In the genomic region with DNA sequence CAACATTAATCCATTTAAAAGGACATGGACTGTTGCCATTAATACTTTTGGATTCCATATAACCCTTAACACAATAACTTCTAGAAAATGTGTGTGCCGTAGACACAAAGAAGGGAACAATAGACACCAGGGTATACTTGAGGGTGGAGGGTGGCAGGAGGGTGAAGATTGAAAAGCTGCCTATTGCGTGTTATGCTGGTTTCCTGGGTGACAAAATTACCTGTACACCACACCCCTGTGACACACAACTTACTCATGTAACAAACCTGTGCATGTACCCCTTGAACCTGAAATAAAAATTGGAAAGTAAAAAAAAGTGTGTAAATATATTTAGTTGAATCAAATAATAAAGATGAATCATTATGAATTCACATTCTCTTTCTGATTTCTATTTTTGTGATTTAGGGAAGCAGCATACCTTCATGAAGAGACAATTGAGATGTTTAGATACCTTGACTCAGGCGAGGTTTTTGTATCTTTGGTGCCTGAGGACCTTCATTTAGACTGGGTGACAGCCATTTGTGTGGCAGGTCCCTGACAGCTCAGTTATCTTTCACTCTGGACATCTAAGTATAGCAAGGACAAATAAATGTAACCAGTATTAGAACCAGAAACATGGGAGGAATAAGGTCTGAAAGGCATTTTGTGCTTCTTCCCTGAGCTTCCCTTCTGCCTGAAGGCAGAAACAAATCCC, we compare ENCODE assay signal across 15 cellular contexts. TPM values are rescaled to one million over a fixed set of nuclear protein-coding genes. Genes with fewer than 3 reads are reported as not detected.
A peak's percentile ranks its signal among the peaks of the same experiment; 100 is the strongest.
DNase-seq lines count a peak whose midpoint lies in the region; ATAC-seq and TF ChIP-seq lines count a peak whose summit lies in the region.
"Had no signal": no experiment of that assay in that cellular context is flagged by ENCODE, and none has a peak within 500 bp of the region (broad histone marks: within the 10 kb centered on the region; RNA-seq: fewer than 3 reads in every experiment).

No MANE protein-coding gene starts in this region.

- peaks cover 47% of the 10 kb centered on the region for H3K4me1 ChIP-seq in lower lobe of right lung
- H3K4me1 ChIP-seq: pancreas had no signal

- H3K36me3 ChIP-seq in lower lobe of right lung = peaks cover 34% of the 10 kb centered on the region
- H3K36me3 ChIP-seq: pancreas had no signal

- peak; percentile 58 to 70 for ATAC-seq in activated T-cell treated with anti-CD3 and anti-CD28 coated beads, Interleukin-2, amount 50 U/mL, for 72 hours (replicated peaks in 1 of 2)
- ATAC-seq in stimulated activated naive B cell treated with anti-CD40 and anti-IgM and Interleukin-4, amounts not matched to agents 10 μg/mL and 1 μg/mL and 100 μg/mL, for 72 hours (replicated peaks) = no peak
- no peak for ATAC-seq in lower lobe of right lung
- ATAC-seq: pancreas had no signal

- peak overlapping the region; percentile 79 to 87 for H3K4me3 Mint-ChIP-seq in activated T-cell treated with anti-CD3 and anti-CD28 coated beads, Interleukin-2, amount 50 U/mL, for 72 hours
- peak overlapping the region; percentile 61 for H3K4me3 Mint-ChIP-seq in T-helper 1 cell treated with Interleukin-12 subunit alpha and Interleukin-12 subunit beta and Interleukin-4 antibody, amounts not matched to agents 30 μg/mL and 1 μg/mL, for 36 hours
- H3K4me3 Mint-ChIP-seq in endothelial cell (ENCODE audit: unreplicated experiment) = peak overlapping the region; percentile 83
- H3K4me3 Mint-ChIP-seq in stimulated activated naive B cell treated with anti-CD40 and anti-IgM and Interleukin-4, amounts not matched to agents 10 μg/mL and 1 μg/mL and 100 μg/mL, for 72 hours = no peak overlapping the region
- H3K4me3 Mint-ChIP-seq: endodermal cell had no signal

- intact Hi-C loops in lower lobe of right lung (cut with DNase I) = no loop called here

- no peaks in the 10 kb centered on the region for H3K9me3 ChIP-seq in lower lobe of right lung
- H3K9me3 ChIP-seq: pancreas had no signal

- peak in 1 of 2 donors; percentile 23 for DNase-seq in activated T-cell treated with anti-CD3 and anti-CD28 coated beads, Interleukin-2, amount 50 U/mL, for 72 hours
- no peak for DNase-seq in activated T-cell treated with anti-CD3 and anti-CD28 coated beads for 4 hours
- no peak for DNase-seq in endothelial cell (ENCODE audit: low spot score)
- DNase-seq in stimulated activated naive CD4-positive, alpha-beta T cell treated with Interleukin-2 at 50 U/mL for 16 hours (lab: John Stamatoyannopoulos, UW) = peak; percentile 21
- DNase-seq in stimulated activated naive B cell treated with anti-CD40 and anti-IgM and Interleukin-4, amounts not matched to agents 10 μg/mL and 1 μg/mL and 100 μg/mL, for 72 hours = no peak
- no peak for DNase-seq in NK-92 (lab: John Stamatoyannopoulos, UW; ENCODE audit: unreplicated experiment)
- no peak for DNase-seq in lower lobe of right lung
- DNase-seq: AML-193, endodermal cell, HCEC 1CT, MV-4-11, NCI-H69, pancreas had no signal

- H3K27ac Mint-ChIP-seq in activated T-cell treated with anti-CD3 and anti-CD28 coated beads, Interleukin-2, amount 50 U/mL, for 72 hours = peak overlapping the region; percentile 92
- H3K27ac Mint-ChIP-seq in T-helper 1 cell treated with Interleukin-12 subunit alpha and Interleukin-12 subunit beta and Interleukin-4 antibody, amounts not matched to agents 30 μg/mL and 1 μg/mL, for 36 hours = peak overlapping the region; percentile 88
- peak overlapping the region; percentile 78 for H3K27ac Mint-ChIP-seq in endothelial cell (ENCODE audit: unreplicated experiment)
- H3K27ac Mint-ChIP-seq in stimulated activated naive B cell treated with anti-CD40 and anti-IgM and Interleukin-4, amounts not matched to agents 10 μg/mL and 1 μg/mL and 100 μg/mL, for 72 hours = no peak overlapping the region
- H3K27ac Mint-ChIP-seq: endodermal cell had no signal

- H3K4me3 ChIP-seq in lower lobe of right lung = no peak overlapping the region
- H3K4me3 ChIP-seq: pancreas, SK-N-MC had no signal

- H3K27me3 Mint-ChIP-seq in activated T-cell treated with anti-CD3 and anti-CD28 coated beads, Interleukin-2, amount 50 U/mL, for 72 hours (ENCODE audit: low read depth) = no peaks in the 10 kb centered on the region
- H3K27me3 Mint-ChIP-seq in T-helper 1 cell treated with Interleukin-12 subunit alpha and Interleukin-12 subunit beta and Interleukin-4 antibody, amounts not matched to agents 30 μg/mL and 1 μg/mL, for 36 hours (ENCODE audit: low read depth) = no peaks in the 10 kb centered on the region
- peaks cover 8% of the 10 kb centered on the region for H3K27me3 Mint-ChIP-seq in endothelial cell (ENCODE audit: unreplicated experiment)
- H3K27me3 Mint-ChIP-seq in stimulated activated naive B cell treated with anti-CD40 and anti-IgM and Interleukin-4, amounts not matched to agents 10 μg/mL and 1 μg/mL and 100 μg/mL, for 72 hours = peaks cover 4 to 12% of the 10 kb centered on the region in 2 donors

- no peaks in the 10 kb centered on the region for H3K27me3 ChIP-seq in lower lobe of right lung (ENCODE audit: low read depth)
- H3K27me3 ChIP-seq: pancreas had no signal

- peaks cover 21 to 30% of the 10 kb centered on the region in 2 donors for H3K36me3 Mint-ChIP-seq in activated T-cell treated with anti-CD3 and anti-CD28 coated beads, Interleukin-2, amount 50 U/mL, for 72 hours (ENCODE audit: insufficient read depth in 2 of 2)
- H3K36me3 Mint-ChIP-seq in T-helper 1 cell treated with Interleukin-12 subunit alpha and Interleukin-12 subunit beta and Interleukin-4 antibody, amounts not matched to agents 30 μg/mL and 1 μg/mL, for 36 hours (ENCODE audit: low read depth) = peaks cover 63% of the 10 kb centered on the region
- H3K36me3 Mint-ChIP-seq in endothelial cell (ENCODE audit: low read depth, unreplicated experiment) = peaks cover 65% of the 10 kb centered on the region
- no peaks in the 10 kb centered on the region for H3K36me3 Mint-ChIP-seq in stimulated activated naive B cell treated with anti-CD40 and anti-IgM and Interleukin-4, amounts not matched to agents 10 μg/mL and 1 μg/mL and 100 μg/mL, for 72 hours

- no peaks in the 10 kb centered on the region for H3K9me3 Mint-ChIP-seq in activated T-cell treated with anti-CD3 and anti-CD28 coated beads, Interleukin-2, amount 50 U/mL, for 72 hours
- peaks cover 3% of the 10 kb centered on the region for H3K9me3 Mint-ChIP-seq in T-helper 1 cell treated with Interleukin-12 subunit alpha and Interleukin-12 subunit beta and Interleukin-4 antibody, amounts not matched to agents 30 μg/mL and 1 μg/mL, for 36 hours
- peaks cover 5% of the 10 kb centered on the region for H3K9me3 Mint-ChIP-seq in endothelial cell (ENCODE audit: unreplicated experiment)
- no peaks in the 10 kb centered on the region for H3K9me3 Mint-ChIP-seq in stimulated activated naive B cell treated with anti-CD40 and anti-IgM and Interleukin-4, amounts not matched to agents 10 μg/mL and 1 μg/mL and 100 μg/mL, for 72 hours
- H3K9me3 Mint-ChIP-seq: endodermal cell had no signal

- no peak overlapping the region for H3K27ac ChIP-seq in lower lobe of right lung
- H3K27ac ChIP-seq: pancreas, SK-N-MC had no signal

- H3K4me1 Mint-ChIP-seq in activated T-cell treated with anti-CD3 and anti-CD28 coated beads, Interleukin-2, amount 50 U/mL, for 72 hours (ENCODE audit: low read depth) = peaks cover 92% of the 10 kb centered on the region
- peaks cover 75% of the 10 kb centered on the region for H3K4me1 Mint-ChIP-seq in T-helper 1 cell treated with Interleukin-12 subunit alpha and Interleukin-12 subunit beta and Interleukin-4 antibody, amounts not matched to agents 30 μg/mL and 1 μg/mL, for 36 hours (ENCODE audit: low read depth)
- H3K4me1 Mint-ChIP-seq in endothelial cell (ENCODE audit: unreplicated experiment) = peaks cover 72% of the 10 kb centered on the region
- H3K4me1 Mint-ChIP-seq in stimulated activated naive B cell treated with anti-CD40 and anti-IgM and Interleukin-4, amounts not matched to agents 10 μg/mL and 1 μg/mL and 100 μg/mL, for 72 hours = peaks cover 20% of the 10 kb centered on the region in 2 donors
- H3K4me1 Mint-ChIP-seq: endodermal cell had no signal

- TF ChIP-seq CTCF in endothelial cell (IDR thresholded peaks at IDR 0.05; ENCODE audit: unreplicated experiment) = no peak
- TF ChIP-seq CTCF in lower lobe of right lung (IDR thresholded peaks at IDR 0.05) = no peak

RNA-seq across cellular contexts. Expression of gene GIMAP8, which starts 28.7 kb away (rescaled TPM):
- 10 to 100 TPM; 10.2 to 13.1 TPM for total RNA-seq in activated T-cell treated with anti-CD3 and anti-CD28 coated beads, Interleukin-2, amount 50 U/mL, for 72 hours
- total RNA-seq in endothelial cell (ENCODE audit: unreplicated experiment) (143 TPM), lower lobe of right lung (44.4 TPM)
- total RNA-seq: endodermal cell had no signal

RNA-seq across cellular contexts. Expression of gene GIMAP7, which starts 35.5 kb away (rescaled TPM):
- 10 to 100 TPM; 45.1 to 50.7 TPM for total RNA-seq in activated T-cell treated with anti-CD3 and anti-CD28 coated beads, Interleukin-2, amount 50 U/mL, for 72 hours
- total RNA-seq in endothelial cell (ENCODE audit: unreplicated experiment) (2.2 TPM), lower lobe of right lung (49.4 TPM)
- total RNA-seq: endodermal cell had no signal

Comparison
In these comparisons a context has a peak if more than half of its experiments do, and no peak if none do; other contexts are left out.
1. ATAC-seq: peak in activated T-cell treated with anti-CD3 and anti-CD28 coated beads, Interleukin-2, amount 50 U/mL, for 72 hours (2 of 2); none in stimulated activated naive B cell treated with anti-CD40 and anti-IgM and Interleukin-4, amounts not matched to agents 10 μg/mL and 1 μg/mL and 100 μg/mL, for 72 hours (0 of 2) and lower lobe of right lung (0 of 2).
2. H3K4me3 Mint-ChIP-seq: peak in activated T-cell treated with anti-CD3 and anti-CD28 coated beads, Interleukin-2, amount 50 U/mL, for 72 hours (2 of 2), T-helper 1 cell treated with Interleukin-12 subunit alpha and Interleukin-12 subunit beta and Interleukin-4 antibody, amounts not matched to agents 30 μg/mL and 1 μg/mL, for 36 hours (single experiment) and endothelial cell (single experiment); none in stimulated activated naive B cell treated with anti-CD40 and anti-IgM and Interleukin-4, amounts not matched to agents 10 μg/mL and 1 μg/mL and 100 μg/mL, for 72 hours (0 of 2).
3. RNA of gene GIMAP7, which starts 35.5 kb away (total RNA-seq): 45.1 to 50.7 TPM in activated T-cell treated with anti-CD3 and anti-CD28 coated beads, Interleukin-2, amount 50 U/mL, for 72 hours and 49.4 TPM in lower lobe of right lung (single experiment); 2.2 TPM in endothelial cell (single experiment); every median in the first group is over 10 times any median in the second.